ENCODE assay signal across 19 cellular contexts in genomic region chr3:59412506-59412905, GRCh38.
"Had no signal": no experiment of that assay in that cellular context is flagged by ENCODE, and none has a peak within 500 bp of the region (broad histone marks: within the 10 kb centered on the region; RNA-seq: fewer than 3 reads in every experiment).

No MANE protein-coding gene starts in this region.

- ATAC-seq: esophagus mucosa, gastroesophageal sphincter, left cardiac atrium, left ventricle myocardium superior, pancreas, psoas muscle, sciatic nerve had no signal

- H3K36me3 ChIP-seq: colonic mucosa, gastroesophageal sphincter, pancreas had no signal

- H3K27ac ChIP-seq: colonic mucosa, gastroesophageal sphincter, pancreas, psoas muscle, skin epidermis had no signal

- H3K9me3 ChIP-seq: colonic mucosa, gastroesophageal sphincter, pancreas, psoas muscle had no signal

- DNase-seq: colonic mucosa; effector CD4-positive, alpha-beta T cell; foreskin fibroblast; glutamatergic neuron; islet precursor cell; left cardiac atrium; left ventricle myocardium superior; mesendoderm; naive B cell; occipital lobe; pancreas; psoas muscle; stimulated activated naive CD4-positive, alpha-beta T cell; trophoblast cell had no signal

- H3K27me3 ChIP-seq: colonic mucosa, gastroesophageal sphincter, pancreas had no signal

- H3K4me1 ChIP-seq: gastroesophageal sphincter, pancreas, psoas muscle had no signal

- H3K4me3 ChIP-seq: colonic mucosa, gastroesophageal sphincter, lung, pancreas, psoas muscle, skin epidermis had no signal
